11 cellular contexts compared by ENCODE assay signal in genomic region chr12:14399871-14400270, GRCh38. TPM values are rescaled to one million over a fixed set of nuclear protein-coding genes. Genes with fewer than 3 reads are reported as not detected.
A peak's percentile ranks its signal among the peaks of the same experiment; 100 is the strongest.
DNase-seq lines count a peak whose midpoint lies in the region; ATAC-seq, FAIRE-seq and TF ChIP-seq lines count a peak whose summit lies in the region.
"Had no signal": no experiment of that assay in that cellular context is flagged by ENCODE, and none has a peak within 500 bp of the region (broad histone marks: within the 10 kb centered on the region; RNA-seq: fewer than 3 reads in every experiment).

No MANE protein-coding gene starts in this region.

- peaks cover 84% of the 10 kb centered on the region for H3K4me1 Mint-ChIP-seq in activated CD8-positive, alpha-beta T cell treated with anti-CD3 and anti-CD28 coated beads for 36 hours (ENCODE audit: low read depth)

- no peaks in the 10 kb centered on the region for H3K27me3 Mint-ChIP-seq in activated CD8-positive, alpha-beta T cell treated with anti-CD3 and anti-CD28 coated beads for 36 hours

- H3K4me3 ChIP-seq in AG04450 (ENCODE audit: low read depth, low read length): peak overlapping the region; percentile 10; the same call in 1 of the 2 replicates
- H3K4me3 ChIP-seq in aorta (ENCODE audit: low read length in 2 of 2): no peak overlapping the region
- H3K4me3 ChIP-seq in mucosa of descending colon: no peak overlapping the region
- H3K4me3 ChIP-seq: testis had no signal

- no peaks in the 10 kb centered on the region for H3K36me3 ChIP-seq in aorta (ENCODE audit: control insufficient read depth in 1 of 2, insufficient read depth in 2 of 2, low read length in 1 of 2)
- no peaks in the 10 kb centered on the region for H3K36me3 ChIP-seq in mucosa of descending colon (ENCODE audit: low read depth)

- H3K27me3 ChIP-seq in AG04450 (ENCODE audit: control insufficient read depth, insufficient read depth, low read length) (no peaks in the 10 kb centered on the region), aorta (ENCODE audit: control insufficient read depth in 1 of 2, insufficient read depth in 2 of 2, low read length in 1 of 2) (no peaks in the 10 kb centered on the region)
- H3K27me3 ChIP-seq: testis had no signal

- CTCF ChIA-PET in AG04450 (lab: Charles Lee): interaction anchor here (1.2 kb wide), 1 partner anchor 18 kb away, joined by 3 read pairs; no protein-coding TSS in a partner anchor
- CTCF ChIA-PET in activated CD8-positive, alpha-beta T cell treated with anti-CD3 and anti-CD28 coated beads for 36 hours (lab: Charles Lee): interaction anchor here (0.6 to 1.3 kb wide), 2 partner anchors 35 to 562 kb away, joined by 3 read pairs; partner anchors contain the start of gene ATF7IP

- peaks cover 63% of the 10 kb centered on the region for H3K36me3 Mint-ChIP-seq in activated CD8-positive, alpha-beta T cell treated with anti-CD3 and anti-CD28 coated beads for 36 hours (ENCODE audit: low read depth)

- DNase-seq in AG04450 (ENCODE audit: low read depth, low spot score) (no peak), GM18507 (ENCODE audit: extremely low spot score, insufficient read length, low read depth) (no peak), iris pigment epithelial cell (ENCODE audit: low read depth) (peak; percentile 81), aorta (no peak), pons (ENCODE audit: low spot score) (no peak), mucosa of descending colon (no peak)
- peak; percentile 32 for DNase-seq in activated CD8-positive, alpha-beta T cell treated with anti-CD3 and anti-CD28 coated beads for 36 hours
- DNase-seq: Caco-2, midbrain, testis had no signal

- peak overlapping the region; percentile 67 for H3K4me3 Mint-ChIP-seq in activated CD8-positive, alpha-beta T cell treated with anti-CD3 and anti-CD28 coated beads for 36 hours

- peak; percentile 58 for FAIRE-seq in GM18507 (lab: Jason Lieb, UNC)

- peaks cover 6% of the 10 kb centered on the region for H3K9me3 Mint-ChIP-seq in activated CD8-positive, alpha-beta T cell treated with anti-CD3 and anti-CD28 coated beads for 36 hours

- peak; percentile 22 for ATAC-seq in activated CD8-positive, alpha-beta T cell treated with anti-CD3 and anti-CD28 coated beads for 36 hours
- no peak for ATAC-seq in HG02852 (IDR thresholded peaks at IDR 0.05; ENCODE audit: unreplicated experiment)
- no peak for ATAC-seq in aorta (ENCODE audit: low FRiP score)
- ATAC-seq in mucosa of descending colon: no peak

- TF ChIP-seq CTCF in AG04450 (IDR thresholded peaks at IDR 0.05; ENCODE audit: low read depth, low read length): no peak
- TF ChIP-seq CTCF in activated CD8-positive, alpha-beta T cell treated with anti-CD3 and anti-CD28 coated beads for 36 hours (IDR thresholded peaks at IDR 0.05): no peak
- no peak for TF ChIP-seq CTCF in mucosa of descending colon (IDR thresholded peaks at IDR 0.05)

- POLR2A ChIA-PET in AG04450 (lab: Yijun Ruan, JAX): no interaction called here
- POLR2A ChIA-PET in activated CD8-positive, alpha-beta T cell treated with anti-CD3 and anti-CD28 coated beads for 36 hours (lab: Charles Lee): interaction anchor here (1.5 to 2.0 kb wide), 2 partner anchors 11 to 34 kb away, joined by 5 to 12 read pairs; partner anchors contain the start of gene ATF7IP

- H3K4me1 ChIP-seq in aorta (ENCODE audit: control insufficient read depth in 1 of 2, insufficient read depth in 2 of 2, low read length in 2 of 2) (peaks cover 0 to 2% of the 10 kb centered on the region in 2 donors), mucosa of descending colon (ENCODE audit: low read depth) (peaks cover 15% of the 10 kb centered on the region)
- H3K4me1 ChIP-seq: Caco-2, testis had no signal

- peak overlapping the region; percentile 91 for H3K27ac Mint-ChIP-seq in activated CD8-positive, alpha-beta T cell treated with anti-CD3 and anti-CD28 coated beads for 36 hours

- WGBS in aorta, 2 donors: 97 to 98% methylated on average over 3 of the region's 3 CpGs

- intact Hi-C loops in activated CD8-positive, alpha-beta T cell treated with anti-CD3 and anti-CD28 coated beads for 36 hours (cut with micrococcal nuclease): loop anchor here (10.0 kb wide), 1 partner anchor 555 kb away; no protein-coding TSS in a partner anchor
- intact Hi-C loops in aorta (cut with DNase I) (no loop called here), mucosa of descending colon (cut with DNase I, micrococcal nuclease) (no loop called here)

- H3K9me3 ChIP-seq in AG04450 (ENCODE audit: control insufficient read depth, insufficient read depth, low read length) (no peaks in the 10 kb centered on the region), aorta (ENCODE audit: control insufficient read depth, low read length) (no peaks in the 10 kb centered on the region), mucosa of descending colon (no peaks in the 10 kb centered on the region)
- H3K9me3 ChIP-seq: Caco-2, testis had no signal

- H3K27ac ChIP-seq in AG04450 (ENCODE audit: low read depth, low read length) (peak overlapping the region; percentile 58), aorta (ENCODE audit: low read depth in 1 of 2, low read length in 2 of 2) (no peak overlapping the region)
- H3K27ac ChIP-seq: testis had no signal

RNA-seq across cellular contexts. Expression of gene ATF7IP, which starts 34.4 kb away (rescaled TPM):
- polyA plus RNA-seq in AG04450 (2011; rRNA removed): 24.8 and 26.6 TPM in 2 replicates
- polyA minus RNA-seq in AG04450 (2011; rRNA and poly(A)+ RNA removed): 66.2 and 70.5 TPM in 2 replicates
- 100 to 1,000 TPM; 101 to 107 TPM for total RNA-seq in activated CD8-positive, alpha-beta T cell treated with anti-CD3 and anti-CD28 coated beads for 36 hours
- 10 to 100 TPM; 54.5 to 98.4 TPM for total RNA-seq in aorta
- 1 to 10 TPM; 7.0 to 8.9 TPM for polyA plus RNA-seq in aorta
- total RNA-seq in mucosa of descending colon: 10 to 100 TPM; 40.3 to 84.1 (median 63.2) TPM

Comparison
In these comparisons a context has a peak if more than half of its experiments do, and no peak if none do; other contexts are left out.
1. DNase-seq: peak in activated CD8-positive, alpha-beta T cell treated with anti-CD3 and anti-CD28 coated beads for 36 hours (single experiment) and iris pigment epithelial cell (single experiment); none in AG04450 (single experiment), GM18507 (single experiment), aorta (0 of 2), pons (single experiment) and mucosa of descending colon (0 of 3).